In the genomic region with DNA sequence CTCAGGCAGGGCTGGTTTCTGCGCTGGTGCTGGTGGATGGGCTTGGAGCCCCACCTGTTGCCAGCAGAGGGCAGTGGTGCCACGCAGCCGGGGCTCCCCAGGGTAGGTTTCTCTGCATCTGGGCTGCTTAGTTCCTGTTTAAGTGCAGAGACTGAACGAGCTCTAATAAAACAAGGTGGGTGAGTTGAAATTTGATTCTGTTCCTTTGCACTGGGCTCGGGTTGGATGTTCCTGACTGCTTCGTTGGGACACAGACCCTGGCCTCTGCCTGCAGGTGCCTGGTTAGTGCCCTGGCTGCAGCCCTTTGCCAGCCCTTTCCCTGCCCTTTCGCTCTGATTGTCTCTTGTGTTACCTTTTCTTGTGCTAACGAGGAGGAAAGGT, we compare ENCODE assay signal across 8 cellular contexts. TPM values are rescaled to one million over a fixed set of nuclear protein-coding genes. Genes with fewer than 3 reads are reported as not detected.
DNase-seq lines count a peak whose midpoint lies in the region; ATAC-seq and TF ChIP-seq lines count a peak whose summit lies in the region.

No MANE protein-coding gene starts in this region.

- in situ Hi-C loops in Panc1 (cut with HindIII; ENCODE audit: low pct_unique_long_range_greater_than_20kb, low sequenced_read_pairs) = no loop called here

- no peaks in the 10 kb centered on the region for H3K9me3 ChIP-seq in Panc1 (ENCODE audit: control insufficient read depth, insufficient read depth, low read depth, low read length)

- H3K27ac Mint-ChIP-seq in nephron = peak overlapping the region; percentile 53 to 77 (median 61)
- H3K27ac Mint-ChIP-seq in stimulated activated naive B cell treated with anti-CD40 and anti-IgM and Interleukin-4, amounts not matched to agents 10 μg/mL and 1 μg/mL and 100 μg/mL, for 72 hours = no peak overlapping the region

- no peak overlapping the region for H3K4me3 ChIP-seq in Panc1 (ENCODE audit: low read depth in 2 of 2, low read length in 2 of 2)

- H3K36me3 ChIP-seq in Panc1 (ENCODE audit: control insufficient read depth, insufficient read depth, low read length) = peaks cover 9% of the 10 kb centered on the region

- no peak for TF ChIP-seq EP300 in Ishikawa (IDR thresholded peaks at IDR 0.05; ENCODE audit: borderline replicate concordance)

- POLR2A ChIA-PET in GM10248 (lab: Yijun Ruan, JAX) (no interaction called here), Panc1 (lab: Charles Lee) (no interaction called here)

- peaks cover 10% of the 10 kb centered on the region for H3K36me3 Mint-ChIP-seq in activated T-cell treated with anti-CD3 and anti-CD28 coated beads, Interleukin-2, amount 50 U/mL, for 4 hours (ENCODE audit: insufficient read depth)
- H3K36me3 Mint-ChIP-seq in nephron (ENCODE audit: low read depth) = peaks cover 18% of the 10 kb centered on the region
- H3K36me3 Mint-ChIP-seq in stimulated activated naive B cell treated with anti-CD40 and anti-IgM and Interleukin-4, amounts not matched to agents 10 μg/mL and 1 μg/mL and 100 μg/mL, for 72 hours = peaks cover 14 to 51% of the 10 kb centered on the region in 2 donors

- no peaks in the 10 kb centered on the region for H3K4me1 ChIP-seq in Panc1 (ENCODE audit: control insufficient read depth, insufficient read depth, low read length)

- DNase-seq in GM10248 (ENCODE audit: extremely low spot score) = peak; percentile 93
- peak; percentile 24 for DNase-seq in Panc1 (ENCODE audit: low read depth, low spot score)
- DNase-seq in activated T-cell treated with anti-CD3 and anti-CD28 coated beads, Interleukin-2, amount 50 U/mL, for 4 hours = peak; percentile 84
- DNase-seq in fibroblast of gingiva (ENCODE audit: low read depth) = peak; percentile 54
- peak; percentile 79 for DNase-seq in stimulated activated naive B cell treated with anti-CD40 and anti-IgM and Interleukin-4, amounts not matched to agents 10 μg/mL and 1 μg/mL and 100 μg/mL, for 72 hours

- CTCF ChIA-PET in GM10248 (lab: Yijun Ruan, JAX) (interaction anchor here (0.6 to 3.6 kb wide), 36 partner anchors 9 to 425 kb away, joined by 3 to 27 read pairs (median 4); partner anchors contain the start of gene ZNF750), Panc1 (lab: Charles Lee) (interaction anchor here (0.6 to 1.9 kb wide), 3 partner anchors 114 to 188 kb away, joined by 4 to 9 read pairs (median 6); no protein-coding TSS in a partner anchor)

- ATAC-seq in Panc1 = peak; percentile 97
- peak; percentile 99 to 100 for ATAC-seq in activated T-cell treated with anti-CD3 and anti-CD28 coated beads, Interleukin-2, amount 50 U/mL, for 4 hours
- ATAC-seq in stimulated activated naive B cell treated with anti-CD40 and anti-IgM and Interleukin-4, amounts not matched to agents 10 μg/mL and 1 μg/mL and 100 μg/mL, for 72 hours (replicated peaks) = peak; percentile 100
- ATAC-seq in GM18520 (IDR thresholded peaks at IDR 0.05; ENCODE audit: unreplicated experiment) = no peak

- peaks cover 12% of the 10 kb centered on the region for H3K4me1 Mint-ChIP-seq in activated T-cell treated with anti-CD3 and anti-CD28 coated beads, Interleukin-2, amount 50 U/mL, for 4 hours (ENCODE audit: low read depth)
- peaks cover 26% of the 10 kb centered on the region for H3K4me1 Mint-ChIP-seq in nephron
- peaks cover 15 to 19% of the 10 kb centered on the region in 2 donors for H3K4me1 Mint-ChIP-seq in stimulated activated naive B cell treated with anti-CD40 and anti-IgM and Interleukin-4, amounts not matched to agents 10 μg/mL and 1 μg/mL and 100 μg/mL, for 72 hours

- H3K4me3 Mint-ChIP-seq in activated T-cell treated with anti-CD3 and anti-CD28 coated beads, Interleukin-2, amount 50 U/mL, for 4 hours = no peak overlapping the region
- no peak overlapping the region for H3K4me3 Mint-ChIP-seq in nephron
- H3K4me3 Mint-ChIP-seq in stimulated activated naive B cell treated with anti-CD40 and anti-IgM and Interleukin-4, amounts not matched to agents 10 μg/mL and 1 μg/mL and 100 μg/mL, for 72 hours = no peak overlapping the region

- TF ChIP-seq CTCF in GM10248 (IDR thresholded peaks at IDR 0.05; ENCODE audit: control extremely low read depth, extremely low read depth, low read depth, missing control alignments) (peak; percentile 98), Panc1 (IDR thresholded peaks at IDR 0.05) (peak; percentile 98), nephron (IDR thresholded peaks at IDR 0.05; ENCODE audit: unreplicated experiment in 3 of 3) (peak; percentile 96 to 98 (median 97))

- H3K27ac ChIP-seq in Panc1 (ENCODE audit: low read length) = no peak overlapping the region

- no peaks in the 10 kb centered on the region for H3K27me3 Mint-ChIP-seq in activated T-cell treated with anti-CD3 and anti-CD28 coated beads, Interleukin-2, amount 50 U/mL, for 4 hours (ENCODE audit: low read depth)
- H3K27me3 Mint-ChIP-seq in nephron (ENCODE audit: low read depth) = no peaks in the 10 kb centered on the region
- H3K27me3 Mint-ChIP-seq in stimulated activated naive B cell treated with anti-CD40 and anti-IgM and Interleukin-4, amounts not matched to agents 10 μg/mL and 1 μg/mL and 100 μg/mL, for 72 hours = no peaks in the 10 kb centered on the region

- no peaks in the 10 kb centered on the region for H3K9me3 Mint-ChIP-seq in activated T-cell treated with anti-CD3 and anti-CD28 coated beads, Interleukin-2, amount 50 U/mL, for 4 hours
- no peaks in the 10 kb centered on the region for H3K9me3 Mint-ChIP-seq in nephron
- H3K9me3 Mint-ChIP-seq in stimulated activated naive B cell treated with anti-CD40 and anti-IgM and Interleukin-4, amounts not matched to agents 10 μg/mL and 1 μg/mL and 100 μg/mL, for 72 hours = peaks cover 5 to 6% of the 10 kb centered on the region in 2 donors

- BruUV-seq in Panc1 (replicated peaks; lab: Mats Ljungman, UMichigan) = no TSS peak

- H3K27me3 ChIP-seq in Panc1 (ENCODE audit: control insufficient read depth, insufficient read depth, low read length) = no peaks in the 10 kb centered on the region

- TF ChIP-seq RAD21 in Ishikawa (IDR thresholded peaks at IDR 0.05; ENCODE audit: low read depth) = peak; percentile 96

- intact Hi-C loops in Panc1 (cut with micrococcal nuclease; ENCODE audit: unreplicated experiment) = no loop called here

TF ChIP-seq in Ishikawa, 13 proteins besides CTCF, POLR2A, EP300 and RAD21:
- 0 out of 2 replicates have a peak, but pooled peaks have one; percentile 18 for TF ChIP-seq MAX (IDR thresholded peaks at IDR 0.05)
- no peak for TF ChIP-seq USF1 (IDR thresholded peaks at IDR 0.05)
TF ChIP-seq in Ishikawa: peak in this region for 1.

RNA-seq across cellular contexts. Expression of gene TBCD, which starts 30.0 kb away (rescaled TPM):
- 186 TPM for total RNA-seq in Panc1 (2021; ENCODE audit: unreplicated experiment)
- 203 TPM for polyA plus RNA-seq in Panc1 (2012; ENCODE audit: insufficient read length)
- 10 to 100 TPM; 63.5 to 76.7 (median 66.1) TPM for total RNA-seq in activated T-cell treated with anti-CD3 and anti-CD28 coated beads, Interleukin-2, amount 50 U/mL, for 4 hours

RNA-seq across cellular contexts. Expression of gene FN3K, which starts 46.5 kb away (rescaled TPM):
- 34.8 TPM for total RNA-seq in Panc1 (2021; ENCODE audit: unreplicated experiment)
- polyA plus RNA-seq in Panc1 (2012; ENCODE audit: insufficient read length) = 56.1 TPM
- total RNA-seq in activated T-cell treated with anti-CD3 and anti-CD28 coated beads, Interleukin-2, amount 50 U/mL, for 4 hours = 1 to 10 TPM in 2 of 3 donors, under 1 TPM in 1; 0.79 to 1.3 (median 1.0) TPM

RNA-seq across cellular contexts. Expression of gene ZNF750, which starts 57.9 kb away (rescaled TPM):
- not detected for total RNA-seq in Panc1 (2021; ENCODE audit: unreplicated experiment)
- polyA plus RNA-seq in Panc1 (2012; ENCODE audit: insufficient read length) = not detected
- not detected for total RNA-seq in activated T-cell treated with anti-CD3 and anti-CD28 coated beads, Interleukin-2, amount 50 U/mL, for 4 hours

Comparison
In these comparisons a context has a peak if more than half of its experiments do, and no peak if none do; other contexts are left out.
1. DNase-seq: peak in every context shown above with its lines; median percentile 93 in GM10248; 84 in activated T-cell treated with anti-CD3 and anti-CD28 coated beads, Interleukin-2, amount 50 U/mL, for 4 hours; 79 in stimulated activated naive B cell treated with anti-CD40 and anti-IgM and Interleukin-4, amounts not matched to agents 10 μg/mL and 1 μg/mL and 100 μg/mL, for 72 hours; 54 in fibroblast of gingiva; 24 in Panc1.
2. RNA of gene FN3K, which starts 46.5 kb away (total RNA-seq): 34.8 TPM in Panc1 (single experiment); 0.79 to 1.3 TPM in activated T-cell treated with anti-CD3 and anti-CD28 coated beads, Interleukin-2, amount 50 U/mL, for 4 hours; every median in the first group is over 10 times any median in the second.
3. Peak in every context shown above with its lines, with median percentiles within 50 percentile points of each other: CTCF ChIP-seq.